2 cellular contexts compared by ENCODE assay signal in the genomic region with DNA sequence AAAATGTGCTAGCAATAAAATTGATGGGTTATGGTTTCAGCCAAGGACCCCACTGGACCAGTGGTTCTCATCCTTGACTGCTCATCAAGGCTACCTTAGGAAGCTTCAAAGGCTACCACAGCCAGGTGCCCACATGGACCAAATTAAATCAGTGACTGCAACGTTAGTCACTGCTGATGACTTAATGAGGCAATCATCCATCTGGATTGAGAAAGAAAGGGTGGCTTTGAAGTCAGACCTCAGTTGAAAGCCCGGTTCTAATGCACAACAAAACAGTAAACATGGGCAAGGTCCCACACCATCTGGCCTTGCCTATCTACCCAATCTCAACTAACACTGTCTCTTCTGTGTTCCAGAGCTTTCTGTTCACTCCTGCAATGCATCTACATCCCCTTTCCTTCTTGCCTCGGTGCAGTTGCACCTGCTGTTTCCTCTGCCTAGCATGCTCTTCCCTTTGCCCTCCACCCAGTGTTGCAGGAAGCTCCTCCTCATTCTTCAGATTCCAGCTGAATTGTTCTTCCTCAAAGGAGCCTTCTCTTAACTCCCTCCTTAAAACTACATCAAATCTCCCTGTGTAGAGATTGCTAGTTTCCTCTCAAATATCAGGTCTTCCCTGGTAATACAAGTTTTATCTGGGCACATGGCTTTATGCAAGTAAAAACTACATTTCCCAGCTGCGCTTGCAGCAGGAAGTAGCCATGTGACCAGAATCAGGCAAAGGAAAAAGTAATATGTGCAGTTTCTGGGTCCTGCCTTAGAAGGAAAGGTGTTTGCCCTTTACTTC.
TF ChIP-seq lines count a peak whose summit lies in the region.

No MANE protein-coding gene starts in this region.

TF ChIP-seq in IMR-90, 13 proteins besides CTCF, POLR2A, EP300 and RAD21 (continued from another document):
- TF ChIP-seq, protein P1, sequence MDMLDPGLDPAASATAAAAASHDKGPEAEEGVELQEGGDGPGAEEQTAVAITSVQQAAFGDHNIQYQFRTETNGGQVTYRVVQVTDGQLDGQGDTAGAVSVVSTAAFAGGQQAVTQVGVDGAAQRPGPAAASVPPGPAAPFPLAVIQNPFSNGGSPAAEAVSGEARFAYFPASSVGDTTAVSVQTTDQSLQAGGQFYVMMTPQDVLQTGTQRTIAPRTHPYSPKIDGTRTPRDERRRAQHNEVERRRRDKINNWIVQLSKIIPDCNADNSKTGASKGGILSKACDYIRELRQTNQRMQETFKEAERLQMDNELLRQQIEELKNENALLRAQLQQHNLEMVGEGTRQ (IDR thresholded peaks at IDR 0.05; ENCODE audit: low read depth, low read length), result peak; percentile 66; the same call in 1 of the 2 replicates
- TF ChIP-seq CEBPB (IDR thresholded peaks at IDR 0.05; ENCODE audit: low read depth, low read length), result peak; percentile 47
TF ChIP-seq in IMR-90: peak in this region for 2.

TF ChIP-seq in SK-N-SH treated with all-trans-retinoic acid at 6 μM for 48 hours, 23 proteins besides CTCF, POLR2A, EP300 and RAD21 (continued from another document):
- TF ChIP-seq, protein P2, sequence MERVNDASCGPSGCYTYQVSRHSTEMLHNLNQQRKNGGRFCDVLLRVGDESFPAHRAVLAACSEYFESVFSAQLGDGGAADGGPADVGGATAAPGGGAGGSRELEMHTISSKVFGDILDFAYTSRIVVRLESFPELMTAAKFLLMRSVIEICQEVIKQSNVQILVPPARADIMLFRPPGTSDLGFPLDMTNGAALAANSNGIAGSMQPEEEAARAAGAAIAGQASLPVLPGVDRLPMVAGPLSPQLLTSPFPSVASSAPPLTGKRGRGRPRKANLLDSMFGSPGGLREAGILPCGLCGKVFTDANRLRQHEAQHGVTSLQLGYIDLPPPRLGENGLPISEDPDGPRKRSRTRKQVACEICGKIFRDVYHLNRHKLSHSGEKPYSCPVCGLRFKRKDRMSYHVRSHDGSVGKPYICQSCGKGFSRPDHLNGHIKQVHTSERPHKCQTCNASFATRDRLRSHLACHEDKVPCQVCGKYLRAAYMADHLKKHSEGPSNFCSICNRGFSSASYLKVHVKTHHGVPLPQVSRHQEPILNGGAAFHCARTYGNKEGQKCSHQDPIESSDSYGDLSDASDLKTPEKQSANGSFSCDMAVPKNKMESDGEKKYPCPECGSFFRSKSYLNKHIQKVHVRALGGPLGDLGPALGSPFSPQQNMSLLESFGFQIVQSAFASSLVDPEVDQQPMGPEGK (CRISPR knock-in tag; IDR thresholded peaks at IDR 0.05; ENCODE audit: borderline replicate concordance), result no peak
- no peak for TF ChIP-seq OSR1 (CRISPR knock-in tag; IDR thresholded peaks at IDR 0.05)
- no peak for TF ChIP-seq ZFP3 (CRISPR knock-in tag; IDR thresholded peaks at IDR 0.05)
- TF ChIP-seq ZFP30 (CRISPR knock-in tag; IDR thresholded peaks at IDR 0.05), result no peak
- TF ChIP-seq ARNTL (CRISPR knock-in tag; IDR thresholded peaks at IDR 0.05; ENCODE audit: borderline replicate concordance, low read depth), result no peak
- TF ChIP-seq, protein P3, sequence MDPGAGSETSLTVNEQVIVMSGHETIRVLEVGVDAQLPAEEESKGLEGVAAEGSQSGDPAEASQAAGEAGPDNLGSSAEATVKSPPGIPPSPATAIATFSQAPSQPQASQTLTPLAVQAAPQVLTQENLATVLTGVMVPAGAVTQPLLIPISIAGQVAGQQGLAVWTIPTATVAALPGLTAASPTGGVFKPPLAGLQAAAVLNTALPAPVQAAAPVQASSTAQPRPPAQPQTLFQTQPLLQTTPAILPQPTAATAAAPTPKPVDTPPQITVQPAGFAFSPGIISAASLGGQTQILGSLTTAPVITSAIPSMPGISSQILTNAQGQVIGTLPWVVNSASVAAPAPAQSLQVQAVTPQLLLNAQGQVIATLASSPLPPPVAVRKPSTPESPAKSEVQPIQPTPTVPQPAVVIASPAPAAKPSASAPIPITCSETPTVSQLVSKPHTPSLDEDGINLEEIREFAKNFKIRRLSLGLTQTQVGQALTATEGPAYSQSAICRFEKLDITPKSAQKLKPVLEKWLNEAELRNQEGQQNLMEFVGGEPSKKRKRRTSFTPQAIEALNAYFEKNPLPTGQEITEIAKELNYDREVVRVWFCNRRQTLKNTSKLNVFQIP (CRISPR knock-in tag; IDR thresholded peaks at IDR 0.05; ENCODE audit: borderline replicate concordance, low read depth), result no peak
- TF ChIP-seq ZNF70 (CRISPR knock-in tag; IDR thresholded peaks at IDR 0.05), result no peak
- TF ChIP-seq, protein P4, sequence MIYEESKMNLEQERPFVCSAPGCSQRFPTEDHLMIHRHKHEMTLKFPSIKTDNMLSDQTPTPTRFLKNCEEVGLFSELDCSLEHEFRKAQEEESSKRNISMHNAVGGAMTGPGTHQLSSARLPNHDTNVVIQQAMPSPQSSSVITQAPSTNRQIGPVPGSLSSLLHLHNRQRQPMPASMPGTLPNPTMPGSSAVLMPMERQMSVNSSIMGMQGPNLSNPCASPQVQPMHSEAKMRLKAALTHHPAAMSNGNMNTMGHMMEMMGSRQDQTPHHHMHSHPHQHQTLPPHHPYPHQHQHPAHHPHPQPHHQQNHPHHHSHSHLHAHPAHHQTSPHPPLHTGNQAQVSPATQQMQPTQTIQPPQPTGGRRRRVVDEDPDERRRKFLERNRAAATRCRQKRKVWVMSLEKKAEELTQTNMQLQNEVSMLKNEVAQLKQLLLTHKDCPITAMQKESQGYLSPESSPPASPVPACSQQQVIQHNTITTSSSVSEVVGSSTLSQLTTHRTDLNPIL (CRISPR knock-in tag; IDR thresholded peaks at IDR 0.05; ENCODE audit: low read depth), result no peak
- no peak for TF ChIP-seq ZNF565 (CRISPR knock-in tag; conservative IDR thresholded peaks at IDR 0.05; ENCODE audit: low read depth)
- TF ChIP-seq, protein P5, sequence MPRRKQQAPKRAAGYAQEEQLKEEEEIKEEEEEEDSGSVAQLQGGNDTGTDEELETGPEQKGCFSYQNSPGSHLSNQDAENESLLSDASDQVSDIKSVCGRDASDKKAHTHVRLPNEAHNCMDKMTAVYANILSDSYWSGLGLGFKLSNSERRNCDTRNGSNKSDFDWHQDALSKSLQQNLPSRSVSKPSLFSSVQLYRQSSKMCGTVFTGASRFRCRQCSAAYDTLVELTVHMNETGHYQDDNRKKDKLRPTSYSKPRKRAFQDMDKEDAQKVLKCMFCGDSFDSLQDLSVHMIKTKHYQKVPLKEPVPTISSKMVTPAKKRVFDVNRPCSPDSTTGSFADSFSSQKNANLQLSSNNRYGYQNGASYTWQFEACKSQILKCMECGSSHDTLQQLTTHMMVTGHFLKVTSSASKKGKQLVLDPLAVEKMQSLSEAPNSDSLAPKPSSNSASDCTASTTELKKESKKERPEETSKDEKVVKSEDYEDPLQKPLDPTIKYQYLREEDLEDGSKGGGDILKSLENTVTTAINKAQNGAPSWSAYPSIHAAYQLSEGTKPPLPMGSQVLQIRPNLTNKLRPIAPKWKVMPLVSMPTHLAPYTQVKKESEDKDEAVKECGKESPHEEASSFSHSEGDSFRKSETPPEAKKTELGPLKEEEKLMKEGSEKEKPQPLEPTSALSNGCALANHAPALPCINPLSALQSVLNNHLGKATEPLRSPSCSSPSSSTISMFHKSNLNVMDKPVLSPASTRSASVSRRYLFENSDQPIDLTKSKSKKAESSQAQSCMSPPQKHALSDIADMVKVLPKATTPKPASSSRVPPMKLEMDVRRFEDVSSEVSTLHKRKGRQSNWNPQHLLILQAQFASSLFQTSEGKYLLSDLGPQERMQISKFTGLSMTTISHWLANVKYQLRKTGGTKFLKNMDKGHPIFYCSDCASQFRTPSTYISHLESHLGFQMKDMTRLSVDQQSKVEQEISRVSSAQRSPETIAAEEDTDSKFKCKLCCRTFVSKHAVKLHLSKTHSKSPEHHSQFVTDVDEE (CRISPR knock-in tag; IDR thresholded peaks at IDR 0.05), result no peak
- TF ChIP-seq ZNF8 (CRISPR knock-in tag; IDR thresholded peaks at IDR 0.05), result no peak
- TF ChIP-seq, protein P6, sequence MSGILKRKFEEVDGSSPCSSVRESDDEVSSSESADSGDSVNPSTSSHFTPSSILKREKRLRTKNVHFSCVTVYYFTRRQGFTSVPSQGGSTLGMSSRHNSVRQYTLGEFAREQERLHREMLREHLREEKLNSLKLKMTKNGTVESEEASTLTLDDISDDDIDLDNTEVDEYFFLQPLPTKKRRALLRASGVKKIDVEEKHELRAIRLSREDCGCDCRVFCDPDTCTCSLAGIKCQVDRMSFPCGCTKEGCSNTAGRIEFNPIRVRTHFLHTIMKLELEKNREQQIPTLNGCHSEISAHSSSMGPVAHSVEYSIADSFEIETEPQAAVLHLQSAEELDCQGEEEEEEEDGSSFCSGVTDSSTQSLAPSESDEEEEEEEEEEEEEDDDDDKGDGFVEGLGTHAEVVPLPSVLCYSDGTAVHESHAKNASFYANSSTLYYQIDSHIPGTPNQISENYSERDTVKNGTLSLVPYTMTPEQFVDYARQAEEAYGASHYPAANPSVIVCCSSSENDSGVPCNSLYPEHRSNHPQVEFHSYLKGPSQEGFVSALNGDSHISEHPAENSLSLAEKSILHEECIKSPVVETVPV (CRISPR knock-in tag; IDR thresholded peaks at IDR 0.05), result no peak
- no peak for TF ChIP-seq RARB (CRISPR knock-in tag; IDR thresholded peaks at IDR 0.05)
- TF ChIP-seq ISL1 (CRISPR knock-in tag; IDR thresholded peaks at IDR 0.05), result no peak
- TF ChIP-seq GLIS3 (CRISPR knock-in tag; IDR thresholded peaks at IDR 0.05), result no peak
- no peak for TF ChIP-seq BACH2 (CRISPR knock-in tag; IDR thresholded peaks at IDR 0.05; ENCODE audit: borderline replicate concordance)
- no peak for TF ChIP-seq SNAI2 (CRISPR knock-in tag; IDR thresholded peaks at IDR 0.05)
- no peak for TF ChIP-seq CSDC2 (CRISPR knock-in tag; IDR thresholded peaks at IDR 0.05)
